Comparison of ENCODE assay signal across 2 cellular contexts in genomic region chr20:63911171-63911570, GRCh38.
TF ChIP-seq lines count a peak whose summit lies in the region.

No MANE protein-coding gene starts in this region.

TF ChIP-seq in IMR-90, 13 proteins besides CTCF, POLR2A, EP300 and RAD21:
- TF ChIP-seq CEBPB (IDR thresholded peaks at IDR 0.05; ENCODE audit: low read depth, low read length) (no peak), BHLHE40 (IDR thresholded peaks at IDR 0.05; ENCODE audit: low read depth, low read length) (no peak), MXI1 (IDR thresholded peaks at IDR 0.05; ENCODE audit: borderline replicate concordance, low read depth, low read length) (0 out of 2 replicates have a peak, but pooled peaks have one; percentile 27)

TF ChIP-seq in SK-N-SH, 30 proteins besides CTCF, POLR2A, EP300 and RAD21:
- TF ChIP-seq TEAD4 (IDR thresholded peaks at IDR 0.05; ENCODE audit: borderline replicate concordance, insufficient read depth) (no peak), IRF3 (IDR thresholded peaks at IDR 0.05; ENCODE audit: low read depth, low read length) (no peak), RXRA (IDR thresholded peaks at IDR 0.05; ENCODE audit: borderline replicate concordance, low read depth) (no peak), NFIC (IDR thresholded peaks at IDR 0.05; ENCODE audit: borderline replicate concordance) (no peak), MEF2A (IDR thresholded peaks at IDR 0.05; ENCODE audit: borderline replicate concordance, low read depth) (no peak), MAX (IDR thresholded peaks at IDR 0.05; ENCODE audit: low read depth) (no peak), EZH2phosphoT487 (IDR thresholded peaks at IDR 0.05; ENCODE audit: borderline replicate concordance, low read depth) (no peak), FOXM1 (IDR thresholded peaks at IDR 0.05; ENCODE audit: low read depth) (no peak), RCOR1 (IDR thresholded peaks at IDR 0.05; ENCODE audit: low read length) (no peak), ELF1 (IDR thresholded peaks at IDR 0.05) (no peak), YY1 (IDR thresholded peaks at IDR 0.05; ENCODE audit: low read depth) (no peak), POLR2AphosphoS5 (IDR thresholded peaks at IDR 0.05; ENCODE audit: low read depth, low read length) (no peak), RFX5 (IDR thresholded peaks at IDR 0.05; ENCODE audit: low read length) (no peak), REST (IDR thresholded peaks at IDR 0.05; ENCODE audit: low read depth, low read length) (no peak), NRF1 (IDR thresholded peaks at IDR 0.05; ENCODE audit: low read depth, low read length) (no peak), JUND (IDR thresholded peaks at IDR 0.05) (no peak), USF2 (IDR thresholded peaks at IDR 0.05; ENCODE audit: borderline replicate concordance, low read depth, low read length) (no peak), CHD2 (IDR thresholded peaks at IDR 0.05; ENCODE audit: low read length, partially characterized antibody) (no peak)
